ENCODE assay signal across 8 cellular contexts in genomic region chr19:49468746-49469447, GRCh38.
DNase-seq lines count a peak whose midpoint lies in the region; ATAC-seq and TF ChIP-seq lines count a peak whose summit lies in the region.

No MANE protein-coding gene starts in this region.

- DNase-seq in RWPE1 (ENCODE audit: low spot score) (peak; percentile 68), iPS DF 4.7 (ENCODE audit: extremely low read depth, low spot score) (peak; percentile 82), NCI-H1092 treated with DMSO at 0.1 percent for 48 hours (lab: John Stamatoyannopoulos, UW) (no peak), amniotic stem cell (lab: John Stamatoyannopoulos, UW) (no peak)
- DNase-seq in activated naive CD4-positive, alpha-beta T cell treated with anti-CD3 and anti-CD28 coated beads, Interleukin-2, amount 50 U/mL, for 16 hours = peak; percentile 51
- DNase-seq in stimulated activated CD8-positive, alpha-beta memory T cell treated with anti-CD3 and anti-CD28 coated beads, Interleukin-4, amount 100 ng/mL, for 48 hours = peak; percentile 85

- CTCF ChIA-PET in RWPE1 (lab: Yijun Ruan, JAX) = interaction anchor here (0.7 kb wide), 1 partner anchor 692 kb away, joined by 5 read pairs; no protein-coding TSS in a partner anchor

- peak overlapping the region; percentile 80 for H3K27ac ChIP-seq in RWPE1

- no peak for TF ChIP-seq CTCF in RWPE1 (conservative IDR thresholded peaks at IDR 0.05; ENCODE audit: low read depth)

- POLR2A ChIA-PET in RWPE1 (lab: Yijun Ruan, JAX; ENCODE audit: low non-redundant PET) = interaction anchor here (0.9 to 1.1 kb wide), 2 partner anchors 10 to 16 kb away, joined by 3 to 5 read pairs; partner anchors contain the start of gene ALDH16A1

- peak; percentile 53 for ATAC-seq in GM18867 (IDR thresholded peaks at IDR 0.05; ENCODE audit: unreplicated experiment)
- peak; percentile 42 for ATAC-seq in HG03025 (IDR thresholded peaks at IDR 0.05; ENCODE audit: low FRiP score, unreplicated experiment)

Comparison
In these comparisons a context has a peak if more than half of its experiments do, and no peak if none do; other contexts are left out.
1. DNase-seq: peak in RWPE1 (single experiment), activated naive CD4-positive, alpha-beta T cell treated with anti-CD3 and anti-CD28 coated beads, Interleukin-2, amount 50 U/mL, for 16 hours (single experiment), iPS DF 4.7 (single experiment) and stimulated activated CD8-positive, alpha-beta memory T cell treated with anti-CD3 and anti-CD28 coated beads, Interleukin-4, amount 100 ng/mL, for 48 hours (single experiment); none in NCI-H1092 treated with DMSO at 0.1 percent for 48 hours (single experiment) and amniotic stem cell (single experiment).